In genomic region chr9:124735121-124735520, GRCh38 we compare ENCODE assay signal across 9 cellular contexts. TPM values are rescaled to one million over a fixed set of nuclear protein-coding genes. Genes with fewer than 3 reads are reported as not detected.
A peak's percentile ranks its signal among the peaks of the same experiment; 100 is the strongest.
DNase-seq lines count a peak whose midpoint lies in the region; ATAC-seq and TF ChIP-seq lines count a peak whose summit lies in the region.
"Had no signal": no experiment of that assay in that cellular context is flagged by ENCODE, and none has a peak within 500 bp of the region (broad histone marks: within the 10 kb centered on the region; RNA-seq: fewer than 3 reads in every experiment).

No MANE protein-coding gene starts in this region.

- H3K4me3 ChIP-seq in SJSA1 (no peak overlapping the region), A673 (ENCODE audit: low read depth, low read length, poor library complexity, severe bottlenecking) (no peak overlapping the region)

- POLR2A ChIA-PET in A673 (lab: Charles Lee; ENCODE audit: low non-redundant PET): no interaction called here

- no peak overlapping the region for H3K27ac Mint-ChIP-seq in activated CD8-positive, alpha-beta memory T cell treated with anti-CD3 and anti-CD28 coated beads, Interleukin-2, amount 10 ng/mL, durations not matched to agents 7 days and 5 days
- peak overlapping the region; percentile 54 for H3K27ac Mint-ChIP-seq in stimulated activated naive CD8-positive, alpha-beta T cell treated with anti-CD3 and anti-CD28 coated beads, Interleukin-15, Interleukin-2, amounts not matched to agents 100 ng/mL and 50 ng/mL, for 24 hours

- intact Hi-C loops in A673 (cut with micrococcal nuclease; ENCODE audit: unreplicated experiment): no loop called here

- H3K4me1 Mint-ChIP-seq in activated CD8-positive, alpha-beta memory T cell treated with anti-CD3 and anti-CD28 coated beads, Interleukin-2, amount 10 ng/mL, durations not matched to agents 7 days and 5 days: peaks cover 7% of the 10 kb centered on the region
- H3K4me1 Mint-ChIP-seq in stimulated activated naive CD8-positive, alpha-beta T cell treated with anti-CD3 and anti-CD28 coated beads, Interleukin-15, Interleukin-2, amounts not matched to agents 100 ng/mL and 50 ng/mL, for 24 hours (ENCODE audit: low read depth): peaks cover 17% of the 10 kb centered on the region
- H3K4me1 Mint-ChIP-seq: naive thymus-derived CD8-positive, alpha-beta T cell had no signal

- no peak overlapping the region for H3K4me3 Mint-ChIP-seq in activated CD8-positive, alpha-beta memory T cell treated with anti-CD3 and anti-CD28 coated beads, Interleukin-2, amount 10 ng/mL, durations not matched to agents 7 days and 5 days
- no peak overlapping the region for H3K4me3 Mint-ChIP-seq in stimulated activated naive CD8-positive, alpha-beta T cell treated with anti-CD3 and anti-CD28 coated beads, Interleukin-15, Interleukin-2, amounts not matched to agents 100 ng/mL and 50 ng/mL, for 24 hours
- H3K4me3 Mint-ChIP-seq: naive thymus-derived CD8-positive, alpha-beta T cell had no signal

- TF ChIP-seq CTCF in A673 (conservative IDR thresholded peaks at IDR 0.05; ENCODE audit: low read depth, low read length): no peak

- H3K36me3 Mint-ChIP-seq in activated CD8-positive, alpha-beta memory T cell treated with anti-CD3 and anti-CD28 coated beads, Interleukin-2, amount 10 ng/mL, durations not matched to agents 7 days and 5 days: no peaks in the 10 kb centered on the region
- H3K36me3 Mint-ChIP-seq in stimulated activated naive CD8-positive, alpha-beta T cell treated with anti-CD3 and anti-CD28 coated beads, Interleukin-15, Interleukin-2, amounts not matched to agents 100 ng/mL and 50 ng/mL, for 24 hours (ENCODE audit: low read depth): no peaks in the 10 kb centered on the region
- H3K36me3 Mint-ChIP-seq: naive thymus-derived CD8-positive, alpha-beta T cell had no signal

- no peaks in the 10 kb centered on the region for H3K9me3 Mint-ChIP-seq in activated CD8-positive, alpha-beta memory T cell treated with anti-CD3 and anti-CD28 coated beads, Interleukin-2, amount 10 ng/mL, durations not matched to agents 7 days and 5 days (ENCODE audit: low read depth)
- no peaks in the 10 kb centered on the region for H3K9me3 Mint-ChIP-seq in stimulated activated naive CD8-positive, alpha-beta T cell treated with anti-CD3 and anti-CD28 coated beads, Interleukin-15, Interleukin-2, amounts not matched to agents 100 ng/mL and 50 ng/mL, for 24 hours
- H3K9me3 Mint-ChIP-seq: naive thymus-derived CD8-positive, alpha-beta T cell had no signal

- no peaks in the 10 kb centered on the region for H3K9me3 ChIP-seq in SJSA1 (replicated peaks)
- no peaks in the 10 kb centered on the region for H3K9me3 ChIP-seq in A673 (ENCODE audit: low read depth, low read length, poor library complexity, severe bottlenecking)

- peak; percentile 20 for ATAC-seq in activated CD8-positive, alpha-beta memory T cell treated with anti-CD3 and anti-CD28 coated beads, Interleukin-2, amount 10 ng/mL, durations not matched to agents 7 days and 5 days
- ATAC-seq in GM21786 (IDR thresholded peaks at IDR 0.05; ENCODE audit: unreplicated experiment) (no peak), HG03571 (IDR thresholded peaks at IDR 0.05; ENCODE audit: unreplicated experiment) (no peak)
- ATAC-seq: naive thymus-derived CD8-positive, alpha-beta T cell had no signal

- no peaks in the 10 kb centered on the region for H3K27me3 ChIP-seq in SJSA1 (replicated peaks)
- no peaks in the 10 kb centered on the region for H3K27me3 ChIP-seq in A673 (replicated peaks; ENCODE audit: insufficient read depth, low read depth, low read length, poor library complexity)

- H3K36me3 ChIP-seq in SJSA1 (no peaks in the 10 kb centered on the region; the same call in 1 of the 2 replicates), A673 (ENCODE audit: insufficient read depth, low read length, poor library complexity, severe bottlenecking) (peaks cover 6% of the 10 kb centered on the region)

- H3K27ac ChIP-seq in SJSA1: peak overlapping the region; percentile 54
- H3K27ac ChIP-seq in A673 (ENCODE audit: low read depth, low read length, poor library complexity, severe bottlenecking): no peak overlapping the region

- no TSS peak for BruUV-seq in A673 (replicated peaks; lab: Mats Ljungman, UMichigan)

- no peak for DNase-seq in activated CD8-positive, alpha-beta memory T cell treated with anti-CD3 and anti-CD28 coated beads, Interleukin-2, amount 10 ng/mL, durations not matched to agents 7 days and 5 days
- DNase-seq in activated CD8-positive, alpha-beta memory T cell treated with anti-CD3 and anti-CD28 coated beads for 24 hours: no peak
- peak; percentile 47 to 77 for DNase-seq in SJSA1 (ENCODE audit: low read depth in 1 of 2, low spot score in 2 of 2)
- DNase-seq in fibroblast of peridontal ligament (ENCODE audit: extremely low read depth): peak; percentile 73
- no peak for DNase-seq in A673 (ENCODE audit: low spot score)
- DNase-seq: naive thymus-derived CD8-positive, alpha-beta T cell had no signal

- peaks cover 6% of the 10 kb centered on the region for H3K27me3 Mint-ChIP-seq in activated CD8-positive, alpha-beta memory T cell treated with anti-CD3 and anti-CD28 coated beads, Interleukin-2, amount 10 ng/mL, durations not matched to agents 7 days and 5 days
- peaks cover 22% of the 10 kb centered on the region for H3K27me3 Mint-ChIP-seq in stimulated activated naive CD8-positive, alpha-beta T cell treated with anti-CD3 and anti-CD28 coated beads, Interleukin-15, Interleukin-2, amounts not matched to agents 100 ng/mL and 50 ng/mL, for 24 hours

- H3K4me1 ChIP-seq in SJSA1 (replicated peaks) (peaks cover 25% of the 10 kb centered on the region), A673 (ENCODE audit: insufficient read depth, low read length, poor library complexity, severe bottlenecking) (peaks cover 8% of the 10 kb centered on the region)

- CTCF ChIA-PET in activated CD8-positive, alpha-beta memory T cell treated with anti-CD3 and anti-CD28 coated beads, Interleukin-2, amount 10 ng/mL, durations not matched to agents 7 days and 5 days (lab: Charles Lee): interaction anchor here (1.5 kb wide), 1 partner anchor 23 kb away, joined by 3 read pairs; no protein-coding TSS in a partner anchor
- CTCF ChIA-PET in A673 (lab: Charles Lee): interaction anchor here (0.6 kb wide), 1 partner anchor 20 kb away, joined by 3 read pairs; no protein-coding TSS in a partner anchor

RNA-seq across cellular contexts. Expression of gene NR6A1, which starts 36.0 kb away (rescaled TPM):
- 1 to 10 TPM in 1 of 2 experiments, under 1 TPM in 1; 0.44 to 1.2 TPM for total RNA-seq in activated CD8-positive, alpha-beta memory T cell treated with anti-CD3 and anti-CD28 coated beads, Interleukin-2, amount 10 ng/mL, durations not matched to agents 7 days and 5 days
- total RNA-seq in SJSA1 (2014; rRNA removed; shearing (Covaris generic)): 0.88 and 1.0 TPM in 2 replicates
- total RNA-seq in A673 (2021): 5.3 and 6.8 TPM in 2 replicates

RNA-seq across cellular contexts. Expression of gene OLFML2A, which starts 41.8 kb away (rescaled TPM):
- total RNA-seq in activated CD8-positive, alpha-beta memory T cell treated with anti-CD3 and anti-CD28 coated beads, Interleukin-2, amount 10 ng/mL, durations not matched to agents 7 days and 5 days: not detected
- 5.0 and 7.8 TPM in 2 replicates for total RNA-seq in SJSA1 (2014; rRNA removed; shearing (Covaris generic))
- total RNA-seq in A673 (2021): 1.4 and 2.9 TPM in 2 replicates

Comparison
In these comparisons a context has a peak if more than half of its experiments do, and no peak if none do; other contexts are left out.
1. DNase-seq: peak in SJSA1 (2 of 2) and fibroblast of peridontal ligament (single experiment); none in activated CD8-positive, alpha-beta memory T cell treated with anti-CD3 and anti-CD28 coated beads, Interleukin-2, amount 10 ng/mL, durations not matched to agents 7 days and 5 days (single experiment), activated CD8-positive, alpha-beta memory T cell treated with anti-CD3 and anti-CD28 coated beads for 24 hours (single experiment) and A673 (single experiment).